In the genomic region with DNA sequence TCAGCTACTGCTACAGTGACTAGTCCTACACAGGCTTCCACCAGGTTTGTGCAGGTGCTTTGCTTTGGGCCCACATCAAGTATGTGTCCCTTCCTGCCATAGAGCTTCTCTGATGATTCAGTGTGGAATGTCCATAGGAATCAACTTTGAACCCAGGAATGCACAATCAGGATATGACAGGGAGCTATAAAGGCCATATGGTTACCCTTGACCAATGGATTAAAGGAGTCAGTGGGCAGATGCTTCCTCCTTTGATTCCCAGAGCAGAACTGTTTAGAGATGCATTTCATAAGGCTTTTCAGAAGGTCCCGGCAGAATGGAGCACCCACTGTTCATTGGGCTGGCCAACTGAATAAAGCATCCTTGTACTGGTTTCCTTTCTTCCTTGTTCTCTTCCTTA, we compare ENCODE assay signal across 1 cellular context.
TF ChIP-seq lines count a peak whose summit lies in the region.

No MANE protein-coding gene starts in this region.

TF ChIP-seq in WTC11, 78 proteins besides CTCF, POLR2A, EP300 and RAD21 (continued from another document):
- TF ChIP-seq E2F4 (CRISPR knock-in tag; IDR thresholded peaks at IDR 0.05; ENCODE audit: borderline replicate concordance, low read depth) = no peak
- no peak for TF ChIP-seq ZNF138 (CRISPR knock-in tag; conservative IDR thresholded peaks at IDR 0.05)
- no peak for TF ChIP-seq TEAD1 (CRISPR knock-in tag; IDR thresholded peaks at IDR 0.05)
- no peak for TF ChIP-seq NFYB (CRISPR knock-in tag; conservative IDR thresholded peaks at IDR 0.05; ENCODE audit: low read depth)
- no peak for TF ChIP-seq ZSCAN18 (CRISPR knock-in tag; IDR thresholded peaks at IDR 0.05)
- TF ChIP-seq ZNF416 (CRISPR knock-in tag; IDR thresholded peaks at IDR 0.05) = no peak
